ENCODE assay signal across 9 cellular contexts in genomic region chr1:37691497-37692077, GRCh38. TPM values are rescaled to one million over a fixed set of nuclear protein-coding genes. Genes with fewer than 3 reads are reported as not detected.
DNase-seq lines count a peak whose midpoint lies in the region; ATAC-seq, FAIRE-seq and TF ChIP-seq lines count a peak whose summit lies in the region.
"Had no signal": no experiment of that assay in that cellular context is flagged by ENCODE, and none has a peak within 500 bp of the region (broad histone marks: within the 10 kb centered on the region; RNA-seq: fewer than 3 reads in every experiment).

No MANE protein-coding gene starts in this region.

- H3K4me1 ChIP-seq in PC-9 (replicated peaks; ENCODE audit: insufficient read depth) (peaks cover 21% of the 10 kb centered on the region), GM12878 (ENCODE audit: control insufficient read depth, insufficient read depth, low read length) (peaks cover 12% of the 10 kb centered on the region), iPS-20b (ENCODE audit: insufficient read depth, low read length) (peaks cover 11% of the 10 kb centered on the region), smooth muscle cell (ENCODE audit: low read depth) (peaks cover 7% of the 10 kb centered on the region)

- H3F3A ChIP-seq in PC-9 (ENCODE audit: insufficient read depth, low read depth) = no peaks in the 10 kb centered on the region; the same call in 1 of the 2 replicates
- no peaks in the 10 kb centered on the region for H3F3A ChIP-seq in smooth muscle cell (ENCODE audit: low read depth)

- H2AFZ ChIP-seq in PC-9 (peak overlapping the region; percentile 96), GM12878 (ENCODE audit: control insufficient read depth, low read depth, low read length) (peak overlapping the region; percentile 91), smooth muscle cell (ENCODE audit: low read depth) (peak overlapping the region; percentile 82)

- H3K9ac ChIP-seq in GM12878 (ENCODE audit: control insufficient read depth, insufficient read depth, low read length) = peak overlapping the region; percentile 68
- peak overlapping the region; percentile 66; the same call in 1 of the 2 replicates for H3K9ac ChIP-seq in iPS-20b (ENCODE audit: low read depth, low read length)
- peak overlapping the region; percentile 59 for H3K9ac ChIP-seq in smooth muscle cell (ENCODE audit: low read depth)

- RAD21 ChIA-PET in GM12878 (lab: Charles Lee; ENCODE audit: unreplicated experiment) = interaction anchor here (0.9 to 3.5 kb wide), 6 partner anchors 10 to 237 kb away, joined by 3 to 17 read pairs (median 3); partner anchors contain the start of genes MTF1 and SNIP1

- FAIRE-seq in GM12878 (lab: Jason Lieb, UNC) = no peak

- H3K4me2 ChIP-seq in PC-9 = peak overlapping the region; percentile 95
- H3K4me2 ChIP-seq in GM12878 (ENCODE audit: control insufficient read depth, insufficient read depth) = peak overlapping the region; percentile 75
- peak overlapping the region; percentile 94 for H3K4me2 ChIP-seq in smooth muscle cell

- H3K36me3 ChIP-seq in PC-9 (ENCODE audit: low read depth) (peaks cover 17% of the 10 kb centered on the region), GM12878 (ENCODE audit: control insufficient read depth in 2 of 2, insufficient read depth in 2 of 2, low read length in 1 of 2) (peaks cover 0 to 10% of the 10 kb centered on the region in 2 experiments; a peak in 2 of 4 replicates), iPS-20b (ENCODE audit: insufficient read depth, low read depth, low read length) (peaks cover 41% of the 10 kb centered on the region), smooth muscle cell (ENCODE audit: low read depth) (no peaks in the 10 kb centered on the region)

- H3K27me3 ChIP-seq in PC-9 (ENCODE audit: insufficient read depth, low read depth) = no peaks in the 10 kb centered on the region
- no peaks in the 10 kb centered on the region for H3K27me3 ChIP-seq in GM12878 (replicated peaks in 1 of 2; ENCODE audit: control insufficient read depth in 2 of 2, insufficient read depth in 2 of 2, low read length in 1 of 2)
- peaks cover 6% of the 10 kb centered on the region; the same call in 1 of the 2 replicates for H3K27me3 ChIP-seq in iPS-20b (ENCODE audit: insufficient read depth, low read length)
- no peaks in the 10 kb centered on the region for H3K27me3 ChIP-seq in smooth muscle cell (ENCODE audit: low read depth)

- intact Hi-C loops in PC-9 (cut with micrococcal nuclease; ENCODE audit: unreplicated experiment) = loop anchor here (1.0 to 10.0 kb wide), 7 partner anchors 63 to 1337 kb away; partner anchors contain the start of genes MTF1, UTP11 and YRDC
- intact Hi-C loops in GM12878 (cut with micrococcal nuclease; ENCODE audit: unreplicated experiment) = loop anchor here (1.0 to 5.0 kb wide), 5 partner anchors 117 to 481 kb away; partner anchors contain the start of genes MTF1, SF3A3, YRDC and ZC3H12A

- H4K20me1 ChIP-seq in PC-9 (ENCODE audit: insufficient read depth) = no peaks in the 10 kb centered on the region
- H4K20me1 ChIP-seq in GM12878 (ENCODE audit: control insufficient read depth, insufficient read depth) = no peaks in the 10 kb centered on the region
- no peaks in the 10 kb centered on the region for H4K20me1 ChIP-seq in smooth muscle cell (ENCODE audit: low read depth)

- DNase-seq in DMS153 (lab: John Stamatoyannopoulos, UW) (peak; percentile 10), DMS153 treated with DMSO at 0.1 percent for 48 hours (lab: John Stamatoyannopoulos, UW; ENCODE audit: unreplicated experiment) (no peak), PC-9 (peak; percentile 53 to 57), GM12878 (ENCODE audit: low read depth, low spot score) (no peak), smooth muscle cell (lab: John Stamatoyannopoulos, UW; ENCODE audit: unreplicated experiment) (peak; percentile 50), NCI-H446 (lab: John Stamatoyannopoulos, UW) (no peak)

- H3K79me2 ChIP-seq in PC-9 (ENCODE audit: low read depth) = peaks cover 60% of the 10 kb centered on the region
- peaks cover 46% of the 10 kb centered on the region for H3K79me2 ChIP-seq in GM12878 (ENCODE audit: control insufficient read depth, insufficient read depth, low read length)
- H3K79me2 ChIP-seq in smooth muscle cell (ENCODE audit: low read depth) = peaks cover 25% of the 10 kb centered on the region

- POLR2A ChIA-PET in PC-9 (lab: Charles Lee; ENCODE audit: unreplicated experiment) (interaction anchor here (0.6 to 1.2 kb wide), 7 partner anchors 27 to 1425 kb away, joined by 4 to 10 read pairs (median 6); partner anchors contain the start of genes C1orf122, OSCP1 and YRDC), GM12878 (lab: Charles Lee) (interaction anchor here (0.5 to 2.1 kb wide), 6 partner anchors 9 to 398 kb away, joined by 3 to 11 read pairs (median 4); partner anchors contain the start of gene YRDC)

- no peak overlapping the region for H3K27ac ChIP-seq in PC-9
- H3K27ac ChIP-seq in GM12878 (ENCODE audit: control insufficient read depth, insufficient read depth) = peak overlapping the region; percentile 48
- no peak overlapping the region for H3K27ac ChIP-seq in iPS-20b (ENCODE audit: low read length)
- peak overlapping the region; percentile 30 for H3K27ac ChIP-seq in smooth muscle cell (ENCODE audit: low read depth)

- in situ Hi-C loops in GM12878 (cut with MboI) = loop anchor here (5.0 kb wide), 1 partner anchor 166 kb away; the partner anchor contains the start of gene MTF1

- TF ChIP-seq RAD21 in GM12878 (IDR thresholded peaks at IDR 0.05; ENCODE audit: insufficient read depth, low read depth, low read length) = no peak

- CTCF ChIA-PET in PC-9 (lab: Charles Lee) = interaction anchor here (0.5 to 1.1 kb wide), 3 partner anchors 93 to 259 kb away, joined by 3 to 4 read pairs (median 3); no protein-coding TSS in a partner anchor
- CTCF ChIA-PET in GM12878 (lab: Yijun Ruan, JAX) = interaction anchor here (0.5 to 21.1 kb wide), 10 partner anchors 8 to 774 kb away, joined by 3 to 521 read pairs (median 4); partner anchors contain the start of genes GNL2 and MTF1

- no peak for TF ChIP-seq CTCF in PC-9 (conservative IDR thresholded peaks at IDR 0.05)
- no peak for TF ChIP-seq CTCF in GM12878 (IDR thresholded peaks at IDR 0.05 in 2 of 3, conservative IDR thresholded peaks at IDR 0.05 in 1 of 3; ENCODE audit: control insufficient read depth in 2 of 3, extremely low read depth in 1 of 3, insufficient read depth in 1 of 3, low read depth in 3 of 3, low read length in 3 of 3)
- TF ChIP-seq CTCF in smooth muscle cell (IDR thresholded peaks at IDR 0.05; ENCODE audit: borderline replicate concordance, insufficient read depth, poor library complexity, severe bottlenecking) = no peak

- H3K9me3 ChIP-seq in PC-9 (ENCODE audit: insufficient read depth, low read depth) (no peaks in the 10 kb centered on the region), GM12878 (replicated peaks; ENCODE audit: control insufficient read depth, insufficient read depth, low read length) (no peaks in the 10 kb centered on the region), iPS-20b (ENCODE audit: insufficient read depth, low read depth, low read length) (no peaks in the 10 kb centered on the region), smooth muscle cell (replicated peaks; ENCODE audit: low read depth) (no peaks in the 10 kb centered on the region)

- ATAC-seq in HG02973 (IDR thresholded peaks at IDR 0.05; ENCODE audit: unreplicated experiment) (peak; percentile 4), GM12878 (peak; percentile 24)

- no peaks in the 10 kb centered on the region for H3K9me2 ChIP-seq in PC-9 (ENCODE audit: insufficient read depth)

- 3% methylated on average over 45 of the region's 45 CpGs for WGBS in GM12878 (ENCODE audit: insufficient coverage, insufficient replicate concordance, low lambda C conversion rate, missing lambda C conversion rate)
- 4% methylated on average over 27 of the region's 45 CpGs for WGBS in smooth muscle cell (ENCODE audit: low lambda C conversion rate)

- SMC1A ChIA-PET in GM12878 (lab: Charles Lee; ENCODE audit: uncharacterized antibody, unreplicated experiment) = interaction anchor here (1.1 to 2.4 kb wide), 3 partner anchors 162 to 216 kb away, joined by 3 to 9 read pairs (median 6); partner anchors contain the start of gene MTF1

- H3K4me3 ChIP-seq in PC-9 (peak overlapping the region; percentile 89), GM12878 (peak overlapping the region; percentile 84), iPS-20b (ENCODE audit: low read length) (peak overlapping the region; percentile 85), smooth muscle cell (peak overlapping the region; percentile 78)

- TF ChIP-seq EP300 in GM12878 (IDR thresholded peaks at IDR 0.05; ENCODE audit: borderline replicate concordance in 1 of 2, control insufficient read depth in 1 of 2, low read depth in 2 of 2, low read length in 2 of 2) = no peak

- peak; percentile 17; the same call in 1 of the 2 replicates for TF ChIP-seq POLR2A in GM12878 (IDR thresholded peaks at IDR 0.05; ENCODE audit: low read depth, low read length)

- BruUV-seq in PC-9 (replicated peaks; lab: Mats Ljungman, UMichigan) (no TSS peak), GM12878 (replicated peaks; lab: Mats Ljungman, UMichigan) (no TSS peak)

RNA-seq across cellular contexts. Expression of gene CDCA8, which starts 0.7 kb away (rescaled TPM):
- total RNA-seq in PC-9 (2021) = 42.8 and 57.9 TPM in 2 replicates
- 11.6 and 12.1 TPM in 2 replicates for total RNA-seq in GM12878 (2013; cell fraction: nucleolus; rRNA removed)
- total RNA-seq in GM12878 (2014; rRNA removed) = 18.0 and 21.3 TPM in 2 replicates
- 27.5 and 28.4 TPM in 2 replicates for total RNA-seq in GM12878 (2014; rRNA removed; fragmentation: Illumina TruSeq; extraction: Trizol)
- 57.8 and 59.8 TPM in 2 replicates for total RNA-seq in GM12878 (2021)
- 28.0 TPM for polyA plus RNA-seq in GM12878 (2011; ENCODE audit: low read depth)
- 68.3 and 72.0 TPM in 2 replicates for polyA plus RNA-seq in GM12878 (2011; rRNA removed)
- 85.9 and 102 TPM in 2 replicates for polyA plus RNA-seq in GM12878 (2011; cell fraction: cytosol; rRNA removed)
- 56.2 and 60.9 TPM in 2 replicates for polyA plus RNA-seq in GM12878 (2011; cell fraction: nucleus; rRNA removed)
- 30.3 and 35.3 TPM in 2 replicates for polyA plus RNA-seq in GM12878 (2012)
- polyA plus RNA-seq in GM12878 (2014; fragmentation: Illumina TruSeq; extraction: Trizol) = 75.3 and 81.0 TPM in 2 replicates
- 10 to 100 TPM; 60.2 to 60.6 TPM for polyA plus RNA-seq in GM12878 (2014; fragmentation: Nextera tagmentation; extraction: Ambion mirVana)
- polyA plus RNA-seq in GM12878 (2014; rRNA removed) = 52.8 and 62.1 TPM in 2 replicates
- 10 to 100 TPM; 97.8 to 98.1 TPM for polyA plus RNA-seq in GM12878 (2016; fragmentation: Nextera tagmentation; extraction: Ambion mirVana)
- 62.7 and 88.9 TPM in 2 replicates for polyA minus RNA-seq in GM12878 (2011; rRNA and poly(A)+ RNA removed)
- polyA minus RNA-seq in GM12878 (2011; cell fraction: cytosol; rRNA and poly(A)+ RNA removed) = 24.6 and 31.1 TPM in 2 replicates
- 14.5 and 25.5 TPM in 2 replicates for polyA minus RNA-seq in GM12878 (2011; cell fraction: nucleus; rRNA and poly(A)+ RNA removed)
- 2.4 and 5.4 TPM in 2 replicates for total RNA-seq in smooth muscle cell
- polyA plus RNA-seq in smooth muscle cell = 9.9 and 12.4 TPM in 2 replicates

RNA-seq across cellular contexts. Expression of gene RSPO1, which starts 56.9 kb away (rescaled TPM):
- not detected in 2 replicates for total RNA-seq in PC-9 (2021)
- total RNA-seq in GM12878 (2013; cell fraction: nucleolus; rRNA removed) = not detected in 2 replicates
- total RNA-seq in GM12878 (2014; rRNA removed) = not detected in 2 replicates
- total RNA-seq in GM12878 (2014; rRNA removed; fragmentation: Illumina TruSeq; extraction: Trizol) = not detected in 2 replicates
- not detected in 2 replicates for total RNA-seq in GM12878 (2021)
- polyA plus RNA-seq in GM12878 (2011; ENCODE audit: low read depth) = not detected
- polyA plus RNA-seq in GM12878 (2011; rRNA removed) = not detected in 2 replicates
- polyA plus RNA-seq in GM12878 (2011; cell fraction: cytosol; rRNA removed) = not detected in 2 replicates
- not detected in 2 replicates for polyA plus RNA-seq in GM12878 (2011; cell fraction: nucleus; rRNA removed)
- polyA plus RNA-seq in GM12878 (2012) = not detected in 2 replicates
- polyA plus RNA-seq in GM12878 (2014; fragmentation: Illumina TruSeq; extraction: Trizol) = not detected in 2 replicates
- not detected for polyA plus RNA-seq in GM12878 (2014; fragmentation: Nextera tagmentation; extraction: Ambion mirVana)
- not detected in 2 replicates for polyA plus RNA-seq in GM12878 (2014; rRNA removed)
- polyA plus RNA-seq in GM12878 (2016; fragmentation: Nextera tagmentation; extraction: Ambion mirVana) = not detected
- polyA minus RNA-seq in GM12878 (2011; rRNA and poly(A)+ RNA removed) = not detected in 2 replicates
- polyA minus RNA-seq in GM12878 (2011; cell fraction: cytosol; rRNA and poly(A)+ RNA removed) = not detected in 2 replicates
- not detected in 2 replicates for polyA minus RNA-seq in GM12878 (2011; cell fraction: nucleus; rRNA and poly(A)+ RNA removed)
- total RNA-seq in smooth muscle cell = not detected in 2 replicates
- not detected in 2 replicates for polyA plus RNA-seq in smooth muscle cell
- total RNA-seq: glomerular endothelial cell had no signal

Comparison
In these comparisons a context has a peak if more than half of its experiments do, and no peak if none do; other contexts are left out.
1. DNase-seq: peak in DMS153 (single experiment), PC-9 (2 of 2) and smooth muscle cell (single experiment); none in DMS153 treated with DMSO at 0.1 percent for 48 hours (single experiment), GM12878 (single experiment) and NCI-H446 (0 of 2).
2. H3K27ac ChIP-seq: peak in GM12878 (single experiment) and smooth muscle cell (single experiment); none in PC-9 (single experiment) and iPS-20b (single experiment).
3. Peak in every context shown above with its lines, with median percentiles within 50 percentile points of each other: H2AFZ ChIP-seq, H3K4me2 ChIP-seq, H3K4me3 ChIP-seq and H3K9ac ChIP-seq.